In the genomic region with DNA sequence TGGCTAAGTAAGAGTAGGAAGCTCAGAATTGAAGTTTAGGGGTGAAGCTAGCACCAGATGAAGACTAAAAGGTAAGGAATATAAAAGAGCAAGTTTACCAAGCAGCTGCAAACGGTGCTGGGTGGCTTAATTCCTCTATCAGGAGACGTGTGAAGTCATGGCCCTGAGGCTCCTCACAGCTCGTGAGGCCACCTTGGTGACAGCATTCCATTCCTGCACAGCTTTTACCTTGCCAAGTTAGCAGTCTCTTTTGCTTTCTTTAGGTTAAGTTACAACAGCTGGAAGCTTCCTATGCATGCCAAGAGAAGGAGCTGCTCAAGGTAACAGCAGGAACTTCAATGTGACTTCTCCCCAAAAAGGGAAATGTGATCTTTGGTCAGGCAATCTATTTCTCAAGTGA, we compare ENCODE assay signal across 23 cellular contexts. TPM values are rescaled to one million over a fixed set of nuclear protein-coding genes. Genes with fewer than 3 reads are reported as not detected.
"Had no signal": no experiment of that assay in that cellular context is flagged by ENCODE, and none has a peak within 500 bp of the region (broad histone marks: within the 10 kb centered on the region; RNA-seq: fewer than 3 reads in every experiment).

No MANE protein-coding gene starts in this region.

- H3K4me3 ChIP-seq: colonic mucosa, left ventricle myocardium inferior, lower lobe of right lung, psoas muscle, right lobe of liver, spleen, tibial artery, upper lobe of right lung, vagina had no signal

- H3K27me3 ChIP-seq: colonic mucosa, right lobe of liver, spleen, tibial artery, upper lobe of right lung, vagina had no signal

- H3K9me3 ChIP-seq: colonic mucosa, lower lobe of right lung, right lobe of liver, tibial artery, upper lobe of right lung, vagina had no signal

- H3K36me3 ChIP-seq: colonic mucosa, left ventricle myocardium inferior, lower lobe of right lung, right lobe of liver, spleen, tibial artery, upper lobe of right lung, vagina had no signal

- H3K27ac ChIP-seq: colonic mucosa, left ventricle myocardium inferior, lower lobe of right lung, parathyroid adenoma, psoas muscle, right lobe of liver, spleen, tibial artery, upper lobe of right lung, vagina had no signal

- H3K4me1 ChIP-seq: colonic mucosa, left ventricle myocardium inferior, lower lobe of right lung, parathyroid adenoma, psoas muscle, right lobe of liver, spleen, tibial artery, upper lobe of right lung, vagina had no signal

- DNase-seq: colonic mucosa; dermis blood vessel endothelial cell; foreskin melanocyte; head of caudate nucleus; hippocampal formation; immature natural killer cell; left ventricle myocardium inferior; lower lobe of right lung; midbrain; occipital lobe; psoas muscle; retina; right lobe of liver; spleen; stimulated activated CD4-positive, alpha-beta T cell treated with anti-CD3 and anti-CD28 coated beads, Interleukin-15, amount 100 ng/mL, for 24 hours; stimulated activated CD4-positive, alpha-beta T cell treated with anti-CD3 and anti-CD28 coated beads, Interleukin-1b, Interleukin-23, amount 100 ng/mL, for 48 hours; stimulated activated CD4-positive, alpha-beta T cell treated with anti-CD3 and anti-CD28 coated beads, Interleukin-4, amount 100 ng/mL, for 24 hours; tibial artery; upper lobe of right lung had no signal

RNA-seq across cellular contexts. Expression of gene TMCO5A, which starts 6.4 kb away (rescaled TPM):
- total RNA-seq: colonic mucosa, dermis blood vessel endothelial cell, endothelial cell of umbilical vein, left ventricle myocardium inferior, lower lobe of right lung, occipital lobe, psoas muscle, right lobe of liver, spleen, temporal lobe, upper lobe of right lung, vagina had no signal
